In genomic region chr14:34058510-34058909, GRCh38 we compare ENCODE assay signal across 8 cellular contexts.
"Had no signal": no experiment of that assay in that cellular context is flagged by ENCODE, and none has a peak within 500 bp of the region (broad histone marks: within the 10 kb centered on the region; RNA-seq: fewer than 3 reads in every experiment).

No MANE protein-coding gene starts in this region.

- FAIRE-seq: H1, H54, HTR-8/SVneo had no signal

- DNase-seq: H9, HCEC 1CT, HFFc6, KBM-7 had no signal

- H2AFZ ChIP-seq: GM23338 had no signal

- H3K4me3 ChIP-seq: GM23338 had no signal

- ATAC-seq: GM23338 had no signal
